1 cellular context compared by ENCODE assay signal in genomic region chr13:98026457-98026857, GRCh38.
TF ChIP-seq lines count a peak whose summit lies in the region.

No MANE protein-coding gene starts in this region.

TF ChIP-seq in HCT116, 20 proteins besides CTCF, POLR2A, EP300 and RAD21 (continued from another document):
- TF ChIP-seq EGR1 (IDR thresholded peaks at IDR 0.05; ENCODE audit: low read depth): no peak
- TF ChIP-seq EZH2 (IDR thresholded peaks at IDR 0.05): no peak
- TF ChIP-seq ZFX (IDR thresholded peaks at IDR 0.05): no peak
